In the genomic region with DNA sequence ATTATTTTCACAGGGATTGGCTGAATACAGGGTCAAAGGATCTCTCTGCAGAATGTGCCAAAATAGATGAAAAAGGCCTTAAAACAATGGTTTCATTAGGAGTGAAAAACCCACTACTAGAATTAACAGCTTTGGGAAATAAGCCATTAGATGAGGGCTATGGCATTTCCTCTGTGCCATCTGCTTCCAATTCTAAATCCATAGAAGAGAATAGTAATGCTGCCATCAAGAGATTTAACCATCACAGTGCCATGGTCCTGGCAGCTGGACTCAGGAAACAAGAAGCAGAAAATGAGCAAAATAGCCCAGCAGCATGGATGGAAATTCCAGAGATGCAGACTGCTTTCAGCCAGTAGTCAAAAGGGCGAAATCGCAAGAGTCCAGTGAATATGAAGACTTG, we compare ENCODE assay signal across 1 cellular context.
TF ChIP-seq lines count a peak whose summit lies in the region.

No MANE protein-coding gene starts in this region.

TF ChIP-seq in GM23338, 12 proteins besides CTCF, POLR2A, EP300 and RAD21 (continued from another document):
- TF ChIP-seq, protein P1, sequence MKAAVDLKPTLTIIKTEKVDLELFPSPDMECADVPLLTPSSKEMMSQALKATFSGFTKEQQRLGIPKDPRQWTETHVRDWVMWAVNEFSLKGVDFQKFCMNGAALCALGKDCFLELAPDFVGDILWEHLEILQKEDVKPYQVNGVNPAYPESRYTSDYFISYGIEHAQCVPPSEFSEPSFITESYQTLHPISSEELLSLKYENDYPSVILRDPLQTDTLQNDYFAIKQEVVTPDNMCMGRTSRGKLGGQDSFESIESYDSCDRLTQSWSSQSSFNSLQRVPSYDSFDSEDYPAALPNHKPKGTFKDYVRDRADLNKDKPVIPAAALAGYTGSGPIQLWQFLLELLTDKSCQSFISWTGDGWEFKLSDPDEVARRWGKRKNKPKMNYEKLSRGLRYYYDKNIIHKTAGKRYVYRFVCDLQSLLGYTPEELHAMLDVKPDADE (IDR thresholded peaks at IDR 0.05) = no peak
- no peak for TF ChIP-seq ZNF331 (CRISPR knock-in tag; IDR thresholded peaks at IDR 0.05; ENCODE audit: low read depth)
- TF ChIP-seq JUNB (IDR thresholded peaks at IDR 0.05; ENCODE audit: unreplicated experiment) = no peak
- TF ChIP-seq ZNF114 (CRISPR knock-in tag; IDR thresholded peaks at IDR 0.05) = no peak
- no peak for TF ChIP-seq CREB1 (CRISPR knock-in tag; IDR thresholded peaks at IDR 0.05; ENCODE audit: low read depth)
- TF ChIP-seq, protein P2, sequence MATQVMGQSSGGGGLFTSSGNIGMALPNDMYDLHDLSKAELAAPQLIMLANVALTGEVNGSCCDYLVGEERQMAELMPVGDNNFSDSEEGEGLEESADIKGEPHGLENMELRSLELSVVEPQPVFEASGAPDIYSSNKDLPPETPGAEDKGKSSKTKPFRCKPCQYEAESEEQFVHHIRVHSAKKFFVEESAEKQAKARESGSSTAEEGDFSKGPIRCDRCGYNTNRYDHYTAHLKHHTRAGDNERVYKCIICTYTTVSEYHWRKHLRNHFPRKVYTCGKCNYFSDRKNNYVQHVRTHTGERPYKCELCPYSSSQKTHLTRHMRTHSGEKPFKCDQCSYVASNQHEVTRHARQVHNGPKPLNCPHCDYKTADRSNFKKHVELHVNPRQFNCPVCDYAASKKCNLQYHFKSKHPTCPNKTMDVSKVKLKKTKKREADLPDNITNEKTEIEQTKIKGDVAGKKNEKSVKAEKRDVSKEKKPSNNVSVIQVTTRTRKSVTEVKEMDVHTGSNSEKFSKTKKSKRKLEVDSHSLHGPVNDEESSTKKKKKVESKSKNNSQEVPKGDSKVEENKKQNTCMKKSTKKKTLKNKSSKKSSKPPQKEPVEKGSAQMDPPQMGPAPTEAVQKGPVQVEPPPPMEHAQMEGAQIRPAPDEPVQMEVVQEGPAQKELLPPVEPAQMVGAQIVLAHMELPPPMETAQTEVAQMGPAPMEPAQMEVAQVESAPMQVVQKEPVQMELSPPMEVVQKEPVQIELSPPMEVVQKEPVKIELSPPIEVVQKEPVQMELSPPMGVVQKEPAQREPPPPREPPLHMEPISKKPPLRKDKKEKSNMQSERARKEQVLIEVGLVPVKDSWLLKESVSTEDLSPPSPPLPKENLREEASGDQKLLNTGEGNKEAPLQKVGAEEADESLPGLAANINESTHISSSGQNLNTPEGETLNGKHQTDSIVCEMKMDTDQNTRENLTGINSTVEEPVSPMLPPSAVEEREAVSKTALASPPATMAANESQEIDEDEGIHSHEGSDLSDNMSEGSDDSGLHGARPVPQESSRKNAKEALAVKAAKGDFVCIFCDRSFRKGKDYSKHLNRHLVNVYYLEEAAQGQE (IDR thresholded peaks at IDR 0.05; ENCODE audit: unreplicated experiment) = no peak
- TF ChIP-seq NANOG (IDR thresholded peaks at IDR 0.05; ENCODE audit: borderline replicate concordance) = no peak
- TF ChIP-seq EZH2 (IDR thresholded peaks at IDR 0.05; ENCODE audit: low read depth, unreplicated experiment) = no peak
TF ChIP-seq in GM23338: peak in this region for 0.
